10 cellular contexts compared by ENCODE assay signal in genomic region chr5:67301285-67301904, GRCh38.
DNase-seq lines count a peak whose midpoint lies in the region; ATAC-seq, FAIRE-seq and TF ChIP-seq lines count a peak whose summit lies in the region.
"Had no signal": no experiment of that assay in that cellular context is flagged by ENCODE, and none has a peak within 500 bp of the region (broad histone marks: within the 10 kb centered on the region; RNA-seq: fewer than 3 reads in every experiment).

No MANE protein-coding gene starts in this region.

- no peak for TF ChIP-seq EP300 in HepG2 (IDR thresholded peaks at IDR 0.05; ENCODE audit: low read depth in 2 of 2, low read length in 2 of 2)
- no peak for TF ChIP-seq EP300 in HepG2 (CRISPR knock-in tag; IDR thresholded peaks at IDR 0.05; ENCODE audit: borderline replicate concordance)

- TF ChIP-seq CTCF in right lobe of liver (IDR thresholded peaks at IDR 0.05) (no peak), HepG2 (CRISPR knock-in tag; IDR thresholded peaks at IDR 0.05) (no peak), choroid plexus epithelial cell (conservative IDR thresholded peaks at IDR 0.05; ENCODE audit: low read depth, low read length) (no peak), mucosa of descending colon (IDR thresholded peaks at IDR 0.05) (no peak)

- no peaks in the 10 kb centered on the region for H3K36me3 ChIP-seq in right lobe of liver
- no peaks in the 10 kb centered on the region for H3K36me3 ChIP-seq in HepG2 (replicated peaks in 1 of 2; ENCODE audit: control insufficient read depth in 1 of 2, insufficient read depth in 2 of 2, low read length in 2 of 2)
- H3K36me3 ChIP-seq in mucosa of descending colon (ENCODE audit: low read depth): no peaks in the 10 kb centered on the region

- TF ChIP-seq RAD21 in HepG2 (CRISPR knock-in tag; IDR thresholded peaks at IDR 0.05): no peak

- H3K27ac ChIP-seq in right lobe of liver: peak overlapping the region in 1 of 3 donors; percentile 36
- H3K27ac ChIP-seq in HepG2 (ENCODE audit: extremely low read length, insufficient read depth, low read length): no peak overlapping the region
- H3K27ac ChIP-seq: A549 had no signal

- H3K27me3 ChIP-seq in right lobe of liver (no peaks in the 10 kb centered on the region), HepG2 (ENCODE audit: control insufficient read depth in 1 of 2, insufficient read depth in 2 of 2, low read length in 2 of 2) (no peaks in the 10 kb centered on the region; a peak in 1 of 5 replicates)

- no peaks in the 10 kb centered on the region for H3K4me1 ChIP-seq in right lobe of liver
- H3K4me1 ChIP-seq in HepG2 (ENCODE audit: insufficient read depth, low read length): no peaks in the 10 kb centered on the region
- no peaks in the 10 kb centered on the region for H3K4me1 ChIP-seq in mucosa of descending colon (ENCODE audit: low read depth)

- H3K9me3 ChIP-seq in right lobe of liver (no peaks in the 10 kb centered on the region), HepG2 (ENCODE audit: low read length) (no peaks in the 10 kb centered on the region), mucosa of descending colon (no peaks in the 10 kb centered on the region)
- H3K9me3 ChIP-seq: A549 had no signal

- no peak overlapping the region for H3K9ac ChIP-seq in HepG2 (ENCODE audit: insufficient read depth, low read depth, low read length)

- H3K4me2 ChIP-seq in HepG2 (ENCODE audit: low read depth, low read length): no peak overlapping the region
- H3K4me2 ChIP-seq: A549 had no signal

- H3K4me3 ChIP-seq in right lobe of liver: no peak overlapping the region
- H3K4me3 ChIP-seq in HepG2 (replicated peaks in 1 of 3; ENCODE audit: insufficient read depth in 1 of 3, low read depth in 2 of 3, low read length in 3 of 3): no peak overlapping the region
- H3K4me3 ChIP-seq in choroid plexus epithelial cell (ENCODE audit: low read depth, low read length): no peak overlapping the region
- H3K4me3 ChIP-seq in mucosa of descending colon: no peak overlapping the region
- H3K4me3 ChIP-seq: A549 had no signal

- H4K20me1 ChIP-seq in HepG2 (ENCODE audit: insufficient read depth, low read length): no peaks in the 10 kb centered on the region

- no peak overlapping the region for H2AFZ ChIP-seq in HepG2 (ENCODE audit: low read length)

- CTCF ChIA-PET in HepG2 (lab: Yijun Ruan, JAX; ENCODE audit: low intra/inter-chr PET ratio, low total read pairs): no interaction called here

- 52% methylated on average over 8 of the region's 8 CpGs for WGBS in right lobe of liver (ENCODE audit: insufficient coverage, low coverage, low lambda C conversion rate, missing lambda C conversion rate)
- 20% methylated on average over 8 of the region's 8 CpGs for WGBS in HepG2 (ENCODE audit: low lambda C conversion rate)

- no TSS peak for BruUV-seq in HepG2 (replicated peaks; lab: Mats Ljungman, UMichigan)

- no peak for FAIRE-seq in HepG2 (lab: Jason Lieb, UNC)
- FAIRE-seq: A549 had no signal

- in situ Hi-C loops in HepG2 (cut with HindIII; ENCODE audit: extremely low pct_ligation_motif_present, low pct_unique_long_range_greater_than_20kb): no loop called here

- POLR2A ChIA-PET in HepG2 (lab: Yijun Ruan, JAX): no interaction called here

- intact Hi-C loops in right lobe of liver (cut with DNase I) (no loop called here), HepG2 (cut with micrococcal nuclease; ENCODE audit: unreplicated experiment) (no loop called here), mucosa of descending colon (cut with DNase I, micrococcal nuclease) (no loop called here)

- ATAC-seq in right lobe of liver (peak; percentile 44 to 84 (median 63)), HepG2 (no peak), mucosa of descending colon (peak; percentile 72), GM18861 (IDR thresholded peaks at IDR 0.05; ENCODE audit: unreplicated experiment) (no peak), GM18909 (IDR thresholded peaks at IDR 0.05; ENCODE audit: poor library complexity, unreplicated experiment) (no peak)
- no peak for ATAC-seq in activated CD4-positive, CD25-positive, alpha-beta regulatory T cell treated with anti-CD3 and anti-CD28 coated beads, Interleukin-2, amount 50 U/mL, for 24 hours
- ATAC-seq: A549 had no signal

- DNase-seq in right lobe of liver (peak in 1 of 3 donors; percentile 28), HepG2 (ENCODE audit: low spot score) (no peak), choroid plexus epithelial cell (ENCODE audit: low read depth) (peak; percentile 96), mucosa of descending colon (peak in 2 of 3 donors; percentile 34 to 37), T1000 (lab: John Stamatoyannopoulos, UW) (no peak)
- DNase-seq: NCI-H774 had no signal

- TF ChIP-seq POLR2A in right lobe of liver (IDR thresholded peaks at IDR 0.05): no peak
- no peak for TF ChIP-seq POLR2A in HepG2 (IDR thresholded peaks at IDR 0.05; ENCODE audit: insufficient read depth in 1 of 2, low read depth in 2 of 2, low read length in 2 of 2)

- no peaks in the 10 kb centered on the region for H3K79me2 ChIP-seq in HepG2 (ENCODE audit: insufficient read depth, low read length)

TF ChIP-seq in HepG2, 621 proteins besides CTCF, POLR2A, EP300 and RAD21:
- TF ChIP-seq ZNF207 (IDR thresholded peaks at IDR 0.05; ENCODE audit: borderline replicate concordance): no peak
- no peak for TF ChIP-seq ZNF460 (CRISPR knock-in tag; IDR thresholded peaks at IDR 0.05; ENCODE audit: borderline replicate concordance)
- no peak for TF ChIP-seq KLF11 (CRISPR knock-in tag; IDR thresholded peaks at IDR 0.05)
- no peak for TF ChIP-seq ZNF235 (CRISPR knock-in tag; IDR thresholded peaks at IDR 0.05; ENCODE audit: borderline replicate concordance)
- TF ChIP-seq ZUFSP (CRISPR knock-in tag; IDR thresholded peaks at IDR 0.05; ENCODE audit: borderline replicate concordance): no peak
- TF ChIP-seq, protein P1, sequence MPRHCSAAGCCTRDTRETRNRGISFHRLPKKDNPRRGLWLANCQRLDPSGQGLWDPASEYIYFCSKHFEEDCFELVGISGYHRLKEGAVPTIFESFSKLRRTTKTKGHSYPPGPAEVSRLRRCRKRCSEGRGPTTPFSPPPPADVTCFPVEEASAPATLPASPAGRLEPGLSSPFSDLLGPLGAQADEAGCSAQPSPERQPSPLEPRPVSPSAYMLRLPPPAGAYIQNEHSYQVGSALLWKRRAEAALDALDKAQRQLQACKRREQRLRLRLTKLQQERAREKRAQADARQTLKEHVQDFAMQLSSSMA (CRISPR knock-in tag; IDR thresholded peaks at IDR 0.05): no peak

Comparison
In these comparisons a context has a peak if more than half of its experiments do, and no peak if none do; other contexts are left out.
1. ATAC-seq: peak in right lobe of liver (4 of 4) and mucosa of descending colon (single experiment); none in HepG2 (single experiment), GM18861 (single experiment), GM18909 (single experiment) and activated CD4-positive, CD25-positive, alpha-beta regulatory T cell treated with anti-CD3 and anti-CD28 coated beads, Interleukin-2, amount 50 U/mL, for 24 hours (0 of 2).
2. DNase-seq: peak in choroid plexus epithelial cell (single experiment) and mucosa of descending colon (2 of 3); none in HepG2 (single experiment) and T1000 (single experiment).